Comparison of ENCODE assay signal across 4 cellular contexts in genomic region chr5:73140801-73141200, GRCh38.
TF ChIP-seq lines count a peak whose summit lies in the region.

No MANE protein-coding gene starts in this region.

TF ChIP-seq in HepG2, 621 proteins besides CTCF, POLR2A, EP300 and RAD21:
- peak; percentile 57 for TF ChIP-seq ATF7 (IDR thresholded peaks at IDR 0.05)
- no peak for TF ChIP-seq ATF7 (CRISPR knock-in tag; IDR thresholded peaks at IDR 0.05)
- no peak for TF ChIP-seq ZNF704 (CRISPR knock-in tag; IDR thresholded peaks at IDR 0.05; ENCODE audit: borderline replicate concordance)

TF ChIP-seq in HEK293, 187 proteins besides CTCF, POLR2A, EP300 and RAD21:
- no peak for TF ChIP-seq ZNF426 (tag by site-specific recombination; IDR thresholded peaks at IDR 0.05)
- peak; percentile 56 for TF ChIP-seq ZBTB17 (tag by site-specific recombination; IDR thresholded peaks at IDR 0.05)
- TF ChIP-seq, protein P1, sequence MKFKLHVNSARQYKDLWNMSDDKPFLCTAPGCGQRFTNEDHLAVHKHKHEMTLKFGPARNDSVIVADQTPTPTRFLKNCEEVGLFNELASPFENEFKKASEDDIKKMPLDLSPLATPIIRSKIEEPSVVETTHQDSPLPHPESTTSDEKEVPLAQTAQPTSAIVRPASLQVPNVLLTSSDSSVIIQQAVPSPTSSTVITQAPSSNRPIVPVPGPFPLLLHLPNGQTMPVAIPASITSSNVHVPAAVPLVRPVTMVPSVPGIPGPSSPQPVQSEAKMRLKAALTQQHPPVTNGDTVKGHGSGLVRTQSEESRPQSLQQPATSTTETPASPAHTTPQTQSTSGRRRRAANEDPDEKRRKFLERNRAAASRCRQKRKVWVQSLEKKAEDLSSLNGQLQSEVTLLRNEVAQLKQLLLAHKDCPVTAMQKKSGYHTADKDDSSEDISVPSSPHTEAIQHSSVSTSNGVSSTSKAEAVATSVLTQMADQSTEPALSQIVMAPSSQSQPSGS (tag by site-specific recombination; IDR thresholded peaks at IDR 0.05; ENCODE audit: low read depth): peak; percentile 48
- peak; percentile 53 for TF ChIP-seq SCRT2 (tag by site-specific recombination; IDR thresholded peaks at IDR 0.05)
- no peak for TF ChIP-seq ZNF791 (tag by site-specific recombination; IDR thresholded peaks at IDR 0.05)
- no peak for TF ChIP-seq ZBTB20 (tag by site-specific recombination; IDR thresholded peaks at IDR 0.05)
- TF ChIP-seq, protein P2, sequence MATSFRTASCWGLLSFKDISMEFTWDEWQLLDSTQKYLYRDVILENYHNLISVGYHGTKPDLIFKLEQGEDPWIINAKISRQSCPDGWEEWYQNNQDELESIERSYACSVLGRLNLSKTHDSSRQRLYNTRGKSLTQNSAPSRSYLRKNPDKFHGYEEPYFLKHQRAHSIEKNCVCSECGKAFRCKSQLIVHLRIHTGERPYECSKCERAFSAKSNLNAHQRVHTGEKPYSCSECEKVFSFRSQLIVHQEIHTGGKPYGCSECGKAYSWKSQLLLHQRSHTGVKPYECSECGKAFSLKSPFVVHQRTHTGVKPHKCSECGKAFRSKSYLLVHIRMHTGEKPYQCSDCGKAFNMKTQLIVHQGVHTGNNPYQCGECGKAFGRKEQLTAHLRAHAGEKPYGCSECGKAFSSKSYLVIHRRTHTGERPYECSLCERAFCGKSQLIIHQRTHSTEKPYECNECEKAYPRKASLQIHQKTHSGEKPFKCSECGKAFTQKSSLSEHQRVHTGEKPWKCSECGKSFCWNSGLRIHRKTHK (tag by site-specific recombination; IDR thresholded peaks at IDR 0.05): no peak
- TF ChIP-seq, protein P3, sequence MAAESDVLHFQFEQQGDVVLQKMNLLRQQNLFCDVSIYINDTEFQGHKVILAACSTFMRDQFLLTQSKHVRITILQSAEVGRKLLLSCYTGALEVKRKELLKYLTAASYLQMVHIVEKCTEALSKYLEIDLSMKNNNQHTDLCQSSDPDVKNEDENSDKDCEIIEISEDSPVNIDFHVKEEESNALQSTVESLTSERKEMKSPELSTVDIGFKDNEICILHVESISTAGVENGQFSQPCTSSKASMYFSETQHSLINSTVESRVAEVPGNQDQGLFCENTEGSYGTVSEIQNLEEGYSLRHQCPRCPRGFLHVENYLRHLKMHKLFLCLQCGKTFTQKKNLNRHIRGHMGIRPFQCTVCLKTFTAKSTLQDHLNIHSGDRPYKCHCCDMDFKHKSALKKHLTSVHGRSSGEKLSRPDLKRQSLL (tag by site-specific recombination; IDR thresholded peaks at IDR 0.05): peak; percentile 66; the same call in 1 of the 2 replicates
TF ChIP-seq in HEK293: peak in this region for 4.

TF ChIP-seq in K562, 482 proteins besides CTCF, POLR2A, EP300 and RAD21:
- TF ChIP-seq TEAD2 (tag; IDR thresholded peaks at IDR 0.05) (no peak), ZC3H4 (CRISPR knock-in tag; IDR thresholded peaks at IDR 0.05; ENCODE audit: borderline replicate concordance) (no peak), ATF3 (IDR thresholded peaks at IDR 0.05) (peak; percentile 29; the same call in 1 of the 2 replicates), ATF3 (CRISPR knock-in tag; conservative IDR thresholded peaks at IDR 0.05) (no peak), PKNOX1 (IDR thresholded peaks at IDR 0.05) (no peak), REST (CRISPR knock-in tag; IDR thresholded peaks at IDR 0.05; ENCODE audit: low read depth) (no peak), FUS (optimal IDR thresholded peaks at IDR 0.05; ENCODE audit: low read depth, low read length) (no peak), POLR3A (IDR thresholded peaks at IDR 0.05; ENCODE audit: borderline replicate concordance, extremely low read depth, insufficient read depth, insufficient read length) (no peak)
- TF ChIP-seq, protein P4, sequence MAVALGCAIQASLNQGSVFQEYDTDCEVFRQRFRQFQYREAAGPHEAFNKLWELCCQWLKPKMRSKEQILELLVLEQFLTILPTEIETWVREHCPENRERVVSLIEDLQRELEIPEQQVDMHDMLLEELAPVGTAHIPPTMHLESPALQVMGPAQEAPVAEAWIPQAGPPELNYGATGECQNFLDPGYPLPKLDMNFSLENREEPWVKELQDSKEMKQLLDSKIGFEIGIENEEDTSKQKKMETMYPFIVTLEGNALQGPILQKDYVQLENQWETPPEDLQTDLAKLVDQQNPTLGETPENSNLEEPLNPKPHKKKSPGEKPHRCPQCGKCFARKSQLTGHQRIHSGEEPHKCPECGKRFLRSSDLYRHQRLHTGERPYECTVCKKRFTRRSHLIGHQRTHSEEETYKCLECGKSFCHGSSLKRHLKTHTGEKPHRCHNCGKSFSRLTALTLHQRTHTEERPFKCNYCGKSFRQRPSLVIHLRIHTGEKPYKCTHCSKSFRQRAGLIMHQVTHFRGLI (CRISPR knock-in tag; IDR thresholded peaks at IDR 0.05): no peak

TF ChIP-seq in H1, 55 proteins besides CTCF, POLR2A, EP300 and RAD21:
- TF ChIP-seq CHD2 (IDR thresholded peaks at IDR 0.05; ENCODE audit: low read length): no peak
- TF ChIP-seq BCL11A (IDR thresholded peaks at IDR 0.05; ENCODE audit: low read depth in 2 of 2, low read length in 2 of 2): no peak
- TF ChIP-seq FOSL1 (IDR thresholded peaks at IDR 0.05; ENCODE audit: insufficient read depth, low read depth, low read length): no peak
- TF ChIP-seq MAX (IDR thresholded peaks at IDR 0.05): no peak
- TF ChIP-seq TAF1 (IDR thresholded peaks at IDR 0.05; ENCODE audit: low read depth, low read length): no peak
- TF ChIP-seq GTF2F1 (IDR thresholded peaks at IDR 0.05; ENCODE audit: borderline replicate concordance, low read depth, low read length): no peak
